In genomic region chr16:87847785-87848675, GRCh38 we compare ENCODE assay signal across 13 cellular contexts. TPM values are rescaled to one million over a fixed set of nuclear protein-coding genes. Genes with fewer than 3 reads are reported as not detected.
A peak's percentile ranks its signal among the peaks of the same experiment; 100 is the strongest.
DNase-seq lines count a peak whose midpoint lies in the region; ATAC-seq and TF ChIP-seq lines count a peak whose summit lies in the region.
"Had no signal": no experiment of that assay in that cellular context is flagged by ENCODE, and none has a peak within 500 bp of the region (broad histone marks: within the 10 kb centered on the region; RNA-seq: fewer than 3 reads in every experiment).

No MANE protein-coding gene starts in this region.

- TF ChIP-seq CTCF in breast epithelium (IDR thresholded peaks at IDR 0.05), result no peak
- TF ChIP-seq CTCF in mammary epithelial cell (conservative IDR thresholded peaks at IDR 0.05 in 1 of 2, IDR thresholded peaks at IDR 0.05 in 1 of 2; ENCODE audit: extremely low read depth in 1 of 2, insufficient read depth in 1 of 2, low read depth in 1 of 2, low read length in 2 of 2), result no peak
- TF ChIP-seq CTCF in dorsolateral prefrontal cortex (IDR thresholded peaks at IDR 0.05 in 54 of 56, conservative IDR thresholded peaks at IDR 0.05 in 2 of 56; ENCODE audit: low read depth in 1 of 56, partially characterized antibody in 56 of 56), result peak in 30 of 56 donors; percentile 6 to 59 (median 22)
- TF ChIP-seq CTCF in mucosa of descending colon (IDR thresholded peaks at IDR 0.05), result no peak
- no peak for TF ChIP-seq CTCF in suprapubic skin (IDR thresholded peaks at IDR 0.05)

- intact Hi-C loops in breast epithelium (cut with DNase I; ENCODE audit: low total_unique reads) (no loop called here), mammary epithelial cell (cut with micrococcal nuclease) (no loop called here), dorsolateral prefrontal cortex (cut with DNase I) (loop anchor here in 1 of 2 donors (2.0 kb wide), 1 partner anchor 69 kb away; no protein-coding TSS in a partner anchor), mucosa of descending colon (cut with DNase I, micrococcal nuclease) (no loop called here)

- H2AFZ ChIP-seq in mammary epithelial cell (ENCODE audit: low read depth, low read length), result no peak overlapping the region

- peaks cover 19% of the 10 kb centered on the region for H4K20me1 ChIP-seq in mammary epithelial cell (ENCODE audit: insufficient read depth, low read length)

- BruUV-seq in mammary epithelial cell (replicated peaks; lab: Mats Ljungman, UMichigan), result no TSS peak

- peak overlapping the region; percentile 67 to 81 for H3K27ac ChIP-seq in breast epithelium
- H3K27ac ChIP-seq in mammary epithelial cell (ENCODE audit: insufficient read depth, low read depth, low read length), result no peak overlapping the region
- H3K27ac ChIP-seq in dorsolateral prefrontal cortex, result peak overlapping the region in 54 of 59 donors; percentile 1 to 84 (median 61)
- H3K27ac ChIP-seq in suprapubic skin, result peak overlapping the region; percentile 25

- peaks cover 99% of the 10 kb centered on the region for H3K79me2 ChIP-seq in mammary epithelial cell (ENCODE audit: insufficient read depth, low read length)

- no peak overlapping the region for H3K4me2 ChIP-seq in mammary epithelial cell (ENCODE audit: insufficient read depth, low read depth, low read length)

- H3K9me3 Mint-ChIP-seq in T-helper 2 cell treated with Interferon-gamma antibody and Interleukin-4, amounts not matched to agents 5 μg/mL and 100 μg/mL, for 36 hours, result no peaks in the 10 kb centered on the region
- H3K9me3 Mint-ChIP-seq: naive thymus-derived CD4-positive, alpha-beta T cell had no signal

- ATAC-seq in mucosa of descending colon, result peak; percentile 70
- ATAC-seq in HG02973 (IDR thresholded peaks at IDR 0.05; ENCODE audit: unreplicated experiment), result no peak
- ATAC-seq in HG02610 (IDR thresholded peaks at IDR 0.05; ENCODE audit: unreplicated experiment), result no peak
- ATAC-seq: naive thymus-derived CD4-positive, alpha-beta T cell had no signal

- H3K36me3 ChIP-seq in breast epithelium (no peaks in the 10 kb centered on the region), mammary epithelial cell (ENCODE audit: insufficient read depth, low read length) (peaks cover 56% of the 10 kb centered on the region), mucosa of descending colon (ENCODE audit: low read depth) (no peaks in the 10 kb centered on the region), suprapubic skin (no peaks in the 10 kb centered on the region)

- dilution Hi-C loops in mammary epithelial cell (cut with HindIII; ENCODE audit: low sequenced_read_pairs), result loop anchor here (5.0 kb wide), 1 partner anchor 56 kb away; no protein-coding TSS in a partner anchor

- H3K4me3 ChIP-seq in breast epithelium (peak overlapping the region in 1 of 3 donors; percentile 24), mammary epithelial cell (replicated peaks in 1 of 3; ENCODE audit: insufficient read depth in 1 of 3, low read depth in 2 of 3, low read length in 3 of 3) (no peak overlapping the region), dorsolateral prefrontal cortex (peak overlapping the region in 43 of 59 donors; percentile 1 to 54 (median 28)), mucosa of descending colon (no peak overlapping the region), suprapubic skin (no peak overlapping the region)
- H3K4me3 ChIP-seq: esophagus muscularis mucosa had no signal

- no peaks in the 10 kb centered on the region for H3K9me3 ChIP-seq in breast epithelium
- H3K9me3 ChIP-seq in mammary epithelial cell (replicated peaks; ENCODE audit: insufficient read depth, low read length), result no peaks in the 10 kb centered on the region
- no peaks in the 10 kb centered on the region for H3K9me3 ChIP-seq in mucosa of descending colon
- no peaks in the 10 kb centered on the region for H3K9me3 ChIP-seq in suprapubic skin
- H3K9me3 ChIP-seq: esophagus muscularis mucosa had no signal

- DNase-seq in breast epithelium (ENCODE audit: low spot score in 2 of 2), result no peak
- no peak for DNase-seq in mammary epithelial cell
- DNase-seq in dorsolateral prefrontal cortex, result peak in 9 of 10 donors; percentile 57 to 80 (median 72)
- DNase-seq in mucosa of descending colon, result no peak
- no peak for DNase-seq in suprapubic skin (ENCODE audit: low spot score in 2 of 2)
- DNase-seq in T-helper 2 cell treated with Interferon-gamma antibody and Interleukin-4, amounts not matched to agents 5 μg/mL and 100 μg/mL, for 36 hours (ENCODE audit: low spot score), result no peak
- DNase-seq: naive thymus-derived CD4-positive, alpha-beta T cell; NCI-H146; NCI-H526 treated with DMSO at 0.1 percent for 48 hours; stimulated activated CD4-positive, alpha-beta T cell treated with anti-CD3 and anti-CD28 coated beads, Interleukin-15, amount 100 ng/mL, for 24 hours had no signal

- TF ChIP-seq EP300 in suprapubic skin (IDR thresholded peaks at IDR 0.05), result no peak

- no peak overlapping the region for H3K4me3 Mint-ChIP-seq in T-helper 2 cell treated with Interferon-gamma antibody and Interleukin-4, amounts not matched to agents 5 μg/mL and 100 μg/mL, for 36 hours
- H3K4me3 Mint-ChIP-seq: naive thymus-derived CD4-positive, alpha-beta T cell had no signal

- peaks cover 37% of the 10 kb centered on the region for H3K36me3 Mint-ChIP-seq in T-helper 2 cell treated with Interferon-gamma antibody and Interleukin-4, amounts not matched to agents 5 μg/mL and 100 μg/mL, for 36 hours (ENCODE audit: low read depth)

- in situ Hi-C loops in mammary epithelial cell (cut with MboI; ENCODE audit: low sequenced_read_pairs in 2 of 2), result no loop called here

- WGBS in mammary epithelial cell (ENCODE audit: low coverage, missing lambda C conversion rate), result 69% methylated on average over 9 of the region's 28 CpGs
- WGBS in suprapubic skin, result 79% methylated on average over 27 of the region's 28 CpGs

- H3K4me1 Mint-ChIP-seq in T-helper 2 cell treated with Interferon-gamma antibody and Interleukin-4, amounts not matched to agents 5 μg/mL and 100 μg/mL, for 36 hours (ENCODE audit: low read depth), result peaks cover 11% of the 10 kb centered on the region

- TF ChIP-seq POLR2A in breast epithelium (IDR thresholded peaks at IDR 0.05) (no peak), suprapubic skin (IDR thresholded peaks at IDR 0.05) (no peak)

- CTCF ChIA-PET in mammary epithelial cell (lab: Charles Lee; ENCODE audit: low non-redundant PET), result no interaction called here

- H3K27ac Mint-ChIP-seq in T-helper 2 cell treated with Interferon-gamma antibody and Interleukin-4, amounts not matched to agents 5 μg/mL and 100 μg/mL, for 36 hours, result no peak overlapping the region

- H3K27me3 Mint-ChIP-seq in T-helper 2 cell treated with Interferon-gamma antibody and Interleukin-4, amounts not matched to agents 5 μg/mL and 100 μg/mL, for 36 hours (ENCODE audit: low read depth), result no peaks in the 10 kb centered on the region
- H3K27me3 Mint-ChIP-seq: naive thymus-derived CD4-positive, alpha-beta T cell had no signal

- H3K4me1 ChIP-seq in breast epithelium (peaks cover 0 to 14% of the 10 kb centered on the region in 2 donors), mammary epithelial cell (ENCODE audit: insufficient read depth, low read length) (peaks cover 39% of the 10 kb centered on the region), mucosa of descending colon (ENCODE audit: low read depth) (peaks cover 2% of the 10 kb centered on the region), suprapubic skin (peaks cover 35% of the 10 kb centered on the region)

- no peak overlapping the region for H3K9ac ChIP-seq in mammary epithelial cell (ENCODE audit: insufficient read depth, low read length)

- no peaks in the 10 kb centered on the region for H3K27me3 ChIP-seq in breast epithelium
- no peaks in the 10 kb centered on the region for H3K27me3 ChIP-seq in mammary epithelial cell (ENCODE audit: insufficient read depth, low read length)
- peaks cover 0 to 3% (median 0%) of the 10 kb centered on the region in 45 donors for H3K27me3 ChIP-seq in dorsolateral prefrontal cortex
- H3K27me3 ChIP-seq in suprapubic skin, result no peaks in the 10 kb centered on the region
- H3K27me3 ChIP-seq: esophagus muscularis mucosa had no signal

RNA-seq across cellular contexts. Expression of gene SLC7A5, which starts 21.3 kb away (rescaled TPM):
- total RNA-seq in breast epithelium (1 to 10 TPM in 2 of 3 donors, under 1 TPM in 1; 0.48 to 7.3 (median 5.9) TPM), mammary epithelial cell (1,000 to 10,000 TPM; 1,822 to 2,475 TPM), dorsolateral prefrontal cortex (100 to 1,000 TPM in 16 of 120 experiments, 10 to 100 TPM in 104; 37.8 to 157 (median 74.3) TPM), mucosa of descending colon (10 to 100 TPM in 1 of 3 donors, 1 to 10 TPM in 2; 1.9 to 13.7 (median 8.1) TPM), suprapubic skin (10 to 100 TPM in 3 of 4 donors, 1 to 10 TPM in 1; 10.0 to 99.4 (median 61.1) TPM)
- polyA plus RNA-seq in mammary epithelial cell, result 680 TPM
- polyA minus RNA-seq in mammary epithelial cell, result 936 TPM

Comparison
In these comparisons a context has a peak if more than half of its experiments do, and no peak if none do; other contexts are left out.
1. RNA of gene SLC7A5, which starts 21.3 kb away (total RNA-seq): 1,822 to 2,475 TPM in mammary epithelial cell; 37.8 to 157 TPM in dorsolateral prefrontal cortex, 10.0 to 99.4 TPM in suprapubic skin, 1.9 to 13.7 TPM in mucosa of descending colon and 0.48 to 7.3 TPM in breast epithelium; every median in the first group is over 10 times any median in the second.
2. DNase-seq: peak in dorsolateral prefrontal cortex (9 of 10); none in breast epithelium (0 of 2), mammary epithelial cell (single experiment), mucosa of descending colon (0 of 3), suprapubic skin (0 of 2) and T-helper 2 cell treated with Interferon-gamma antibody and Interleukin-4, amounts not matched to agents 5 μg/mL and 100 μg/mL, for 36 hours (single experiment).
3. H3K4me3 ChIP-seq: peak in dorsolateral prefrontal cortex (43 of 59); none in mammary epithelial cell (0 of 3), mucosa of descending colon (single experiment) and suprapubic skin (single experiment).
4. CTCF ChIP-seq: peak in dorsolateral prefrontal cortex (30 of 56); none in breast epithelium (0 of 3), mammary epithelial cell (0 of 2), mucosa of descending colon (single experiment) and suprapubic skin (0 of 2).